In the genomic region with DNA sequence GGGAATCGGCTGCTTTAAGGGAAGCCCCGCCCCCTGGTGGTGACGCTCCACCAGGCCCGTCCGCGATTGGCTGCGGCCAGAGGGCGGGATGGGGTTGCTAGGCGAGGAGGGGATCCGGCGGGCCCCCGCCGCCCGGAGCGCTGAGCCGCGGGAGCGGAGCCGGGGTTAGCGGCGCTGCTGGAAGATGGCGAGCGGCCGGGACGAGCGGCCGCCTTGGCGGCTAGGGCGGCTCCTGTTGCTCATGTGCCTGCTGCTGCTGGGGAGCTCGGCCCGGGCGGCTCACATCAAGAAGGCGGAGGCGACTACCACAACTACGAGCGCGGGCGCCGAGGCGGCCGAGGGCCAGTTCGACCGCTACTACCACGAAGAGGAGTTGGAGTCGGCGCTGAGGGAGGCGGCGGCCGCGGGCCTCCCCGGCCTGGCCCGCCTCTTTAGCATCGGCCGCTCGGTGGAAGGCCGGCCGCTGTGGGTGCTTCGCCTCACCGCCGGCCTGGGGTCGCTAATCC, we compare ENCODE assay signal across 8 cellular contexts. TPM values are rescaled to one million over a fixed set of nuclear protein-coding genes. Genes with fewer than 3 reads are reported as not detected.
DNase-seq lines count a peak whose midpoint lies in the region; ATAC-seq, FAIRE-seq and TF ChIP-seq lines count a peak whose summit lies in the region.

A gene (plus strand): TSS at position 131 of the 506 bp plus-strand sequence. CDS start 54 bp downstream, at position 185.

- H3K4me1 ChIP-seq in astrocyte (ENCODE audit: insufficient read depth, low read length) = peaks cover 17% of the 10 kb centered on the region
- peaks cover 9% of the 10 kb centered on the region for H3K4me1 ChIP-seq in rectal smooth muscle tissue (ENCODE audit: control insufficient read depth, insufficient read depth, low read length)
- H3K4me1 ChIP-seq in vagina = peaks cover 57% of the 10 kb centered on the region

- peak; percentile 78 for DNase-seq in NCI-H2029 treated with DMSO at 0.1 percent for 48 hours (lab: John Stamatoyannopoulos, UW)
- DNase-seq in T-helper 22 cell (ENCODE audit: low read depth) = peak; percentile 91
- DNase-seq in astrocyte (ENCODE audit: low read depth) = peak; percentile 76
- DNase-seq in hepatic stellate cell (ENCODE audit: low spot score) = peak; percentile 96
- DNase-seq in vagina (ENCODE audit: extremely low spot score in 2 of 2) = peak in 1 of 2 donors; percentile 96

- peak in 1 of 2 donors; percentile 89 for TF ChIP-seq POLR2A in vagina (IDR thresholded peaks at IDR 0.05)

- H3K27ac ChIP-seq in astrocyte (ENCODE audit: low read depth, low read length) (peak within 1 kb of the TSS; percentile 62), rectal smooth muscle tissue (ENCODE audit: low read depth, low read length) (peak within 1 kb of the TSS; percentile 88), vagina (peak within 1 kb of the TSS; percentile 83)

- no peaks in the 10 kb centered on the region for H3K27me3 Mint-ChIP-seq in astrocyte (ENCODE audit: low read depth, unreplicated experiment)

- H3K9ac ChIP-seq in astrocyte (ENCODE audit: low read length) = peak within 1 kb of the TSS; percentile 82
- peak within 1 kb of the TSS; percentile 58 for H3K9ac ChIP-seq in rectal smooth muscle tissue (ENCODE audit: low read length)

- no peaks in the 10 kb centered on the region for H3K27me3 ChIP-seq in astrocyte (ENCODE audit: insufficient read depth, low read length)
- no peaks in the 10 kb centered on the region for H3K27me3 ChIP-seq in rectal smooth muscle tissue (ENCODE audit: control insufficient read depth, insufficient read depth, low read length)
- no peaks in the 10 kb centered on the region for H3K27me3 ChIP-seq in vagina

- H3K27ac Mint-ChIP-seq in astrocyte (ENCODE audit: unreplicated experiment) = peak within 1 kb of the TSS; percentile 34

- H3K79me2 ChIP-seq in astrocyte (ENCODE audit: insufficient read depth, low read length) = peaks cover 41% of the 10 kb centered on the region

- H3K9me3 ChIP-seq in astrocyte (ENCODE audit: insufficient read depth, low read depth, low read length) = no peaks in the 10 kb centered on the region
- H3K9me3 ChIP-seq in vagina = no peaks in the 10 kb centered on the region

- peak within 1 kb of the TSS; percentile 98 for H3K4me2 ChIP-seq in astrocyte (ENCODE audit: low read length)

- H3K4me3 Mint-ChIP-seq in astrocyte (ENCODE audit: unreplicated experiment) = peak within 1 kb of the TSS; percentile 90

- H3K4me1 Mint-ChIP-seq in astrocyte (ENCODE audit: low read depth, unreplicated experiment) = peaks cover 34% of the 10 kb centered on the region

- H3K4me3 ChIP-seq in astrocyte (ENCODE audit: insufficient read depth, low read depth, low read length) = peak within 1 kb of the TSS; percentile 68
- H3K4me3 ChIP-seq in rectal smooth muscle tissue (ENCODE audit: low read length) = peak within 1 kb of the TSS; percentile 76
- H3K4me3 ChIP-seq in vagina = peak within 1 kb of the TSS; percentile 53 to 86

- TF ChIP-seq CTCF in astrocyte (IDR thresholded peaks at IDR 0.05; ENCODE audit: insufficient read depth, low read depth, low read length) = no peak
- TF ChIP-seq CTCF in vagina (IDR thresholded peaks at IDR 0.05) = no peak

- peaks cover 31% of the 10 kb centered on the region for H4K20me1 ChIP-seq in astrocyte (ENCODE audit: insufficient read depth, low read length)

- no peak for FAIRE-seq in astrocyte (lab: Jason Lieb, UNC)

- peak within 1 kb of the TSS; percentile 91 for H2AFZ ChIP-seq in astrocyte (ENCODE audit: low read depth, low read length)

- intact Hi-C loops in vagina (cut with DNase I) = no loop called here

- H3K9me3 Mint-ChIP-seq in astrocyte (ENCODE audit: unreplicated experiment) = no peaks in the 10 kb centered on the region

- no peaks in the 10 kb centered on the region for H3K36me3 Mint-ChIP-seq in astrocyte (ENCODE audit: low read depth, unreplicated experiment)

- H3K36me3 ChIP-seq in astrocyte (ENCODE audit: insufficient read depth, low read length) (no peaks in the 10 kb centered on the region), rectal smooth muscle tissue (ENCODE audit: control insufficient read depth, insufficient read depth, low read length) (no peaks in the 10 kb centered on the region), vagina (no peaks in the 10 kb centered on the region)

- peak; percentile 88 for ATAC-seq in GM18502 (IDR thresholded peaks at IDR 0.05; ENCODE audit: poor library complexity, unreplicated experiment)
- peak; percentile 83 for ATAC-seq in HG02970 (IDR thresholded peaks at IDR 0.05; ENCODE audit: low FRiP score, unreplicated experiment)

RNA-seq across cellular contexts. Expression of the gene that starts here (rescaled TPM):
- total RNA-seq in astrocyte (51.2 and 55.2 TPM in 2 replicates), vagina (56.5 TPM)
